In the genomic region with DNA sequence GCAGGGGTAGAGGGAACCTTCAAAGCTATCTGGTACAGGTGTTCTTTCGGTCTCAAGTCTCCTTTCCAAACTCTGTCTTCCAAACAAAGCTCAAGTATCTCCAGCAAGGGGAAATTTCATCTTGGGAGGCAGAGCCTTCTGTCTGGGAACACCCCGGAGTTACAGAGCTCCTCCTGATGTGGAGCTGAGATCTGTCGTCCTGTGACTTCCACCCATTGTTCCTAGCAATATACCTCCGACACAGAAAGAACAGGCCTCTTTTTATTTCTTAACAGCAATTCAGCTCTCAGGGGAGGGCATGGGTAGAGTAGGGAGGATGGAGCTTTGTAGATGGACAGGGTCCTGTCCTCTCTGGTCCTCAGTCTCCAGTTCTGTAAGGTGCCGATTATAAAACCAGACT, we compare ENCODE assay signal across 17 cellular contexts. TPM values are rescaled to one million over a fixed set of nuclear protein-coding genes. Genes with fewer than 3 reads are reported as not detected.
DNase-seq lines count a peak whose midpoint lies in the region; ATAC-seq, FAIRE-seq and TF ChIP-seq lines count a peak whose summit lies in the region.
"Had no signal": no experiment of that assay in that cellular context is flagged by ENCODE, and none has a peak within 500 bp of the region (broad histone marks: within the 10 kb centered on the region; RNA-seq: fewer than 3 reads in every experiment).

No MANE protein-coding gene starts in this region.

- no peak for DNase-seq in right cardiac atrium
- DNase-seq in cardiac septum (ENCODE audit: low spot score) = no peak
- DNase-seq in kidney = no peak
- no peak for DNase-seq in neural progenitor cell (ENCODE audit: low spot score)
- no peak for DNase-seq in NCI-H446 treated with DMSO at 0.1 percent for 48 hours (lab: John Stamatoyannopoulos, UW)
- DNase-seq in HT-29 (ENCODE audit: low spot score) = no peak
- DNase-seq in NCI-H128 (lab: John Stamatoyannopoulos, UW; ENCODE audit: unreplicated experiment) = no peak
- DNase-seq: BE2C; CD4-positive, alpha-beta memory T cell; DMS79 had no signal

- H3K27me3 Mint-ChIP-seq in neural progenitor cell (ENCODE audit: insufficient read depth, low read depth) = no peaks in the 10 kb centered on the region

- H3K9ac ChIP-seq in kidney (ENCODE audit: low read length in 2 of 2) (no peak overlapping the region), neural progenitor cell (no peak overlapping the region)

- H3K4me3 ChIP-seq in right cardiac atrium (ENCODE audit: low read length) (no peak overlapping the region), kidney (ENCODE audit: low read length in 2 of 2) (no peak overlapping the region), neural progenitor cell (no peak overlapping the region)
- H3K4me3 ChIP-seq: A549, GM12878, HAP-1 had no signal

- FAIRE-seq in kidney (lab: Jason Lieb, UNC) = no peak
- FAIRE-seq: A549, GM12878, GM18507, GM19239, H1 had no signal

- H3K27ac ChIP-seq in right cardiac atrium (ENCODE audit: low read length) = peak overlapping the region; percentile 14
- peak overlapping the region; percentile 15 to 20 for H3K27ac ChIP-seq in kidney (ENCODE audit: low read depth in 2 of 2, low read length in 2 of 2)
- H3K27ac ChIP-seq in neural progenitor cell = no peak overlapping the region
- H3K27ac ChIP-seq: A549, C4-2B had no signal

- no peak overlapping the region for H3K4me3 Mint-ChIP-seq in neural progenitor cell
- H3K4me3 Mint-ChIP-seq: CD4-positive, alpha-beta memory T cell had no signal

- no peaks in the 10 kb centered on the region for H3K79me2 ChIP-seq in neural progenitor cell (ENCODE audit: low read depth)

- WGBS in right cardiac atrium = 59% methylated on average over 5 of the region's 5 CpGs

- intact Hi-C loops in right cardiac atrium (cut with DNase I) (loop anchor here in 2 of 4 donors (5.0 to 10.0 kb wide), 2 partner anchors 294 to 501 kb away; no protein-coding TSS in a partner anchor), cardiac septum (cut with DNase I) (loop anchor here (5.0 to 10.0 kb wide), 2 partner anchors 69 to 291 kb away; no protein-coding TSS in a partner anchor), kidney (cut with DNase I) (no loop called here)

- H3K4me1 ChIP-seq in right cardiac atrium (ENCODE audit: control insufficient read depth, insufficient read depth, low read length) (no peaks in the 10 kb centered on the region), kidney (ENCODE audit: control insufficient read depth in 1 of 2, insufficient read depth in 1 of 2, low read depth in 1 of 2, low read length in 2 of 2) (no peaks in the 10 kb centered on the region), neural progenitor cell (peaks cover 24% of the 10 kb centered on the region)
- H3K4me1 ChIP-seq: A549, HAP-1 had no signal

- no peak overlapping the region for H3K27ac Mint-ChIP-seq in neural progenitor cell
- H3K27ac Mint-ChIP-seq: CD4-positive, alpha-beta memory T cell had no signal

- TF ChIP-seq CTCF in kidney (IDR thresholded peaks at IDR 0.05; ENCODE audit: borderline replicate concordance, extremely low read depth, insufficient read depth) (no peak), neural progenitor cell (IDR thresholded peaks at IDR 0.05) (no peak)

- peaks cover 7% of the 10 kb centered on the region for H3K9me3 Mint-ChIP-seq in neural progenitor cell
- H3K9me3 Mint-ChIP-seq: CD4-positive, alpha-beta memory T cell had no signal

- H2AFZ ChIP-seq in neural progenitor cell (replicated peaks) = peak overlapping the region; percentile 65

- H4K20me1 ChIP-seq in neural progenitor cell (ENCODE audit: low read depth) = no peaks in the 10 kb centered on the region

- H3K36me3 ChIP-seq in kidney (ENCODE audit: control insufficient read depth in 1 of 2, insufficient read depth in 2 of 2, low read length in 2 of 2) (no peaks in the 10 kb centered on the region), neural progenitor cell (no peaks in the 10 kb centered on the region)
- H3K36me3 ChIP-seq: BE2C, HAP-1 had no signal

- H3K36me3 Mint-ChIP-seq in neural progenitor cell = no peaks in the 10 kb centered on the region
- H3K36me3 Mint-ChIP-seq: CD4-positive, alpha-beta memory T cell had no signal

- peak in 1 of 2 donors; percentile 68 for ATAC-seq in right cardiac atrium
- ATAC-seq: A549, GM12878 had no signal

- no peak overlapping the region for H3K4me2 ChIP-seq in neural progenitor cell
- H3K4me2 ChIP-seq: A549 had no signal

- H3K27me3 ChIP-seq in right cardiac atrium (ENCODE audit: control insufficient read depth, insufficient read depth) (no peaks in the 10 kb centered on the region), neural progenitor cell (no peaks in the 10 kb centered on the region)

- no peaks in the 10 kb centered on the region for H3F3A ChIP-seq in neural progenitor cell (ENCODE audit: low read depth)

- peaks cover 3% of the 10 kb centered on the region for H3K4me1 Mint-ChIP-seq in neural progenitor cell

- H3K9me3 ChIP-seq in right cardiac atrium (ENCODE audit: control insufficient read depth, low read length) (no peaks in the 10 kb centered on the region), kidney (ENCODE audit: control insufficient read depth in 1 of 2, low read length in 2 of 2) (no peaks in the 10 kb centered on the region), neural progenitor cell (ENCODE audit: low read depth) (no peaks in the 10 kb centered on the region)
- H3K9me3 ChIP-seq: A549, BE2C, HAP-1 had no signal

RNA-seq across cellular contexts. Expression of gene ARGLU1, which starts 55.9 kb away (rescaled TPM):
- 10 to 100 TPM; 44.2 to 63.0 (median 47.3) TPM for total RNA-seq in right cardiac atrium
- 49.9 TPM for polyA plus RNA-seq in right cardiac atrium
- total RNA-seq in cardiac septum = 36.8 TPM
- 86.7 TPM for total RNA-seq in kidney
- polyA plus RNA-seq in kidney (ENCODE audit: insufficient read depth, low read depth, low replicate concordance) = 39.0 TPM
- total RNA-seq in neural progenitor cell (ENCODE audit: low replicate concordance) = 371 and 467 TPM in 2 replicates
- 105 and 116 TPM in 2 replicates for total RNA-seq in HT-29 (2014; rRNA removed; shearing (Covaris generic))
